ENCODE assay signal across 8 cellular contexts in genomic region chr6:84228198-84228543, GRCh38. TPM values are rescaled to one million over a fixed set of nuclear protein-coding genes. Genes with fewer than 3 reads are reported as not detected.
A peak's percentile ranks its signal among the peaks of the same experiment; 100 is the strongest.
DNase-seq lines count a peak whose midpoint lies in the region; ATAC-seq and TF ChIP-seq lines count a peak whose summit lies in the region.

No MANE protein-coding gene starts in this region.

- POLR2A ChIA-PET in activated CD8-positive, alpha-beta T cell treated with anti-CD3 and anti-CD28 coated beads for 36 hours (lab: Charles Lee) = interaction anchor here (0.6 kb wide), 1 partner anchor 302 kb away, joined by 3 read pairs; no protein-coding TSS in a partner anchor

- H3K9me3 ChIP-seq in cardiac muscle cell (ENCODE audit: low read depth) (no peaks in the 10 kb centered on the region), upper lobe of left lung (no peaks in the 10 kb centered on the region)

- no peak for TF ChIP-seq EP300 in upper lobe of left lung (IDR thresholded peaks at IDR 0.05)

- H3K4me1 ChIP-seq in cardiac muscle cell (ENCODE audit: low read depth) = no peaks in the 10 kb centered on the region
- H3K4me1 ChIP-seq in upper lobe of left lung = peaks cover 5 to 19% (median 8%) of the 10 kb centered on the region in 4 donors

- H3K4me3 Mint-ChIP-seq in activated CD8-positive, alpha-beta T cell treated with anti-CD3 and anti-CD28 coated beads for 36 hours = peak overlapping the region; percentile 82

- H3K4me3 ChIP-seq in cardiac muscle cell (peak overlapping the region; percentile 94), upper lobe of left lung (peak overlapping the region in 3 of 4 donors; percentile 74 to 91 (median 85))

- ATAC-seq in Right ventricle myocardium inferior (no peak), upper lobe of left lung (ENCODE audit: low FRiP score in 2 of 2) (no peak)
- ATAC-seq in activated CD8-positive, alpha-beta T cell treated with anti-CD3 and anti-CD28 coated beads for 36 hours = no peak

- peaks cover 46% of the 10 kb centered on the region for H3K27me3 ChIP-seq in cardiac muscle cell
- H3K27me3 ChIP-seq in layer of hippocampus (ENCODE audit: control insufficient read depth, insufficient read depth, low read length) = no peaks in the 10 kb centered on the region
- no peaks in the 10 kb centered on the region for H3K27me3 ChIP-seq in upper lobe of left lung

- H3K27ac Mint-ChIP-seq in activated CD8-positive, alpha-beta T cell treated with anti-CD3 and anti-CD28 coated beads for 36 hours = peak overlapping the region; percentile 93

- H3K36me3 Mint-ChIP-seq in activated CD8-positive, alpha-beta T cell treated with anti-CD3 and anti-CD28 coated beads for 36 hours (ENCODE audit: low read depth) = no peaks in the 10 kb centered on the region

- CTCF ChIA-PET in activated CD8-positive, alpha-beta T cell treated with anti-CD3 and anti-CD28 coated beads for 36 hours (lab: Charles Lee) = interaction anchor here (0.7 to 1.9 kb wide), 8 partner anchors 12 to 368 kb away, joined by 3 to 12 read pairs (median 4); partner anchors contain the start of gene CYB5R4

- 0% methylated on average over 1 of the region's 1 CpG for WGBS in upper lobe of left lung, 2 donors

- TF ChIP-seq CTCF in cardiac muscle cell (IDR thresholded peaks at IDR 0.05; ENCODE audit: low read depth, low read length) (no peak), upper lobe of left lung (IDR thresholded peaks at IDR 0.05) (no peak)
- no peak for TF ChIP-seq CTCF in activated CD8-positive, alpha-beta T cell treated with anti-CD3 and anti-CD28 coated beads for 36 hours (IDR thresholded peaks at IDR 0.05)

- H3K9me3 Mint-ChIP-seq in activated CD8-positive, alpha-beta T cell treated with anti-CD3 and anti-CD28 coated beads for 36 hours = no peaks in the 10 kb centered on the region

- no peak for TF ChIP-seq POLR2A in upper lobe of left lung (IDR thresholded peaks at IDR 0.05)

- H3K36me3 ChIP-seq in cardiac muscle cell (no peaks in the 10 kb centered on the region), upper lobe of left lung (no peaks in the 10 kb centered on the region)

- no peak overlapping the region for H3K27ac ChIP-seq in cardiac muscle cell
- H3K27ac ChIP-seq in layer of hippocampus (ENCODE audit: low read depth, low read length) = peak overlapping the region; percentile 96
- peak overlapping the region in 2 of 4 donors; percentile 90 for H3K27ac ChIP-seq in upper lobe of left lung

- peaks cover 10% of the 10 kb centered on the region for H3K27me3 Mint-ChIP-seq in activated CD8-positive, alpha-beta T cell treated with anti-CD3 and anti-CD28 coated beads for 36 hours

- H3K4me1 Mint-ChIP-seq in activated CD8-positive, alpha-beta T cell treated with anti-CD3 and anti-CD28 coated beads for 36 hours (ENCODE audit: low read depth) = peaks cover 16% of the 10 kb centered on the region

- intact Hi-C loops in Right ventricle myocardium inferior (cut with DNase I) (loop anchor here (10.0 kb wide), 1 partner anchor 613 kb away; no protein-coding TSS in a partner anchor), posterior cingulate gyrus (cut with DNase I) (loop anchor here (5.0 to 10.0 kb wide), 3 partner anchors 373 to 1097 kb away; partner anchors contain the start of genes CYB5R4, RIPPLY2 and SNAP91)
- intact Hi-C loops in activated CD8-positive, alpha-beta T cell treated with anti-CD3 and anti-CD28 coated beads for 36 hours (cut with micrococcal nuclease) = loop anchor here (5.0 kb wide), 1 partner anchor 346 kb away; no protein-coding TSS in a partner anchor

- no peak for DNase-seq in cardiac muscle cell (ENCODE audit: low read depth in 1 of 2, low spot score in 1 of 2)
- DNase-seq in Right ventricle myocardium inferior (ENCODE audit: missing footprints) = no peak
- DNase-seq in activated CD8-positive, alpha-beta T cell treated with anti-CD3 and anti-CD28 coated beads for 36 hours = no peak
- no peak for DNase-seq in upper lobe of left lung
- no peak for DNase-seq in NCI-H774 (lab: John Stamatoyannopoulos, UW)
- DNase-seq in D341Med (ENCODE audit: low spot score) = no peak
- no peak for DNase-seq in posterior cingulate gyrus

RNA-seq across cellular contexts. Expression of gene CEP162, which starts 0.7 kb away (rescaled TPM):
- total RNA-seq in cardiac muscle cell (4.3 and 6.2 TPM in 2 replicates), Right ventricle myocardium inferior (3.9 TPM), upper lobe of left lung (10 to 100 TPM in 5 of 6 donors, 1 to 10 TPM in 1; 4.6 to 27.6 (median 11.4) TPM)
- 9.0 and 9.8 TPM in 2 replicates for polyA plus RNA-seq in cardiac muscle cell
- total RNA-seq in activated CD8-positive, alpha-beta T cell treated with anti-CD3 and anti-CD28 coated beads for 36 hours = 1 to 10 TPM; 4.9 to 5.4 TPM
